Comparison of ENCODE assay signal across 11 cellular contexts in genomic region chr6:34638834-34639736, GRCh38. TPM values are rescaled to one million over a fixed set of nuclear protein-coding genes. Genes with fewer than 3 reads are reported as not detected.
A peak's percentile ranks its signal among the peaks of the same experiment; 100 is the strongest.
DNase-seq lines count a peak whose midpoint lies in the region; ATAC-seq, FAIRE-seq and TF ChIP-seq lines count a peak whose summit lies in the region.
"Had no signal": no experiment of that assay in that cellular context is flagged by ENCODE, and none has a peak within 500 bp of the region (broad histone marks: within the 10 kb centered on the region; RNA-seq: fewer than 3 reads in every experiment).

No MANE protein-coding gene starts in this region.

- no peaks in the 10 kb centered on the region for H3K9me3 Mint-ChIP-seq in activated naive CD8-positive, alpha-beta T cell (ENCODE audit: low read depth)
- H3K9me3 Mint-ChIP-seq in activated naive CD8-positive, alpha-beta T cell treated with anti-CD3 and anti-CD28 coated beads for 36 hours = no peaks in the 10 kb centered on the region
- H3K9me3 Mint-ChIP-seq in stimulated activated naive CD8-positive, alpha-beta T cell treated with anti-CD3 and anti-CD28 coated beads, Interleukin-15, Interleukin-2, amounts not matched to agents 100 ng/mL and 50 ng/mL, for 24 hours = no peaks in the 10 kb centered on the region
- no peaks in the 10 kb centered on the region for H3K9me3 Mint-ChIP-seq in osteocyte (ENCODE audit: unreplicated experiment)
- H3K9me3 Mint-ChIP-seq: dendritic cell treated with granulocyte-macrophage colony-stimulating factor and Interleukin-4, amounts not matched to agents 40 ng/mL and 50 ng/mL, for 4 days had no signal

- peaks cover 3% of the 10 kb centered on the region for H3K36me3 Mint-ChIP-seq in activated naive CD8-positive, alpha-beta T cell
- peaks cover 13% of the 10 kb centered on the region for H3K36me3 Mint-ChIP-seq in activated naive CD8-positive, alpha-beta T cell treated with anti-CD3 and anti-CD28 coated beads for 36 hours
- no peaks in the 10 kb centered on the region for H3K36me3 Mint-ChIP-seq in T-helper 17 cell (ENCODE audit: low read depth)
- H3K36me3 Mint-ChIP-seq in stimulated activated naive CD8-positive, alpha-beta T cell treated with anti-CD3 and anti-CD28 coated beads, Interleukin-15, Interleukin-2, amounts not matched to agents 100 ng/mL and 50 ng/mL, for 24 hours (ENCODE audit: low read depth) = peaks cover 27% of the 10 kb centered on the region
- H3K36me3 Mint-ChIP-seq in osteocyte (ENCODE audit: unreplicated experiment) = peaks cover 17% of the 10 kb centered on the region

- peak overlapping the region; percentile 51 for H3K27ac Mint-ChIP-seq in activated naive CD8-positive, alpha-beta T cell
- no peak overlapping the region for H3K27ac Mint-ChIP-seq in activated naive CD8-positive, alpha-beta T cell treated with anti-CD3 and anti-CD28 coated beads for 36 hours
- H3K27ac Mint-ChIP-seq in T-helper 17 cell (peak overlapping the region; percentile 84), osteocyte (ENCODE audit: unreplicated experiment) (no peak overlapping the region)
- H3K27ac Mint-ChIP-seq in stimulated activated naive CD8-positive, alpha-beta T cell treated with anti-CD3 and anti-CD28 coated beads, Interleukin-15, Interleukin-2, amounts not matched to agents 100 ng/mL and 50 ng/mL, for 24 hours = peak overlapping the region; percentile 76
- H3K27ac Mint-ChIP-seq: dendritic cell treated with granulocyte-macrophage colony-stimulating factor and Interleukin-4, amounts not matched to agents 40 ng/mL and 50 ng/mL, for 4 days had no signal

- H3K27me3 Mint-ChIP-seq in activated naive CD8-positive, alpha-beta T cell = no peaks in the 10 kb centered on the region
- H3K27me3 Mint-ChIP-seq in activated naive CD8-positive, alpha-beta T cell treated with anti-CD3 and anti-CD28 coated beads for 36 hours = no peaks in the 10 kb centered on the region
- H3K27me3 Mint-ChIP-seq in T-helper 17 cell = no peaks in the 10 kb centered on the region
- no peaks in the 10 kb centered on the region for H3K27me3 Mint-ChIP-seq in stimulated activated naive CD8-positive, alpha-beta T cell treated with anti-CD3 and anti-CD28 coated beads, Interleukin-15, Interleukin-2, amounts not matched to agents 100 ng/mL and 50 ng/mL, for 24 hours
- no peaks in the 10 kb centered on the region for H3K27me3 Mint-ChIP-seq in osteocyte (ENCODE audit: unreplicated experiment)
- H3K27me3 Mint-ChIP-seq: dendritic cell treated with granulocyte-macrophage colony-stimulating factor and Interleukin-4, amounts not matched to agents 40 ng/mL and 50 ng/mL, for 4 days had no signal

- peak; percentile 58 for ATAC-seq in HG02798 (IDR thresholded peaks at IDR 0.05; ENCODE audit: poor library complexity, unreplicated experiment)
- ATAC-seq in T-helper 17 cell = no peak

- TF ChIP-seq CTCF in osteocyte (IDR thresholded peaks at IDR 0.05) (no peak), D721Med (IDR thresholded peaks at IDR 0.05; ENCODE audit: insufficient read depth, missing control alignments) (no peak)

- no peak for DNase-seq in activated naive CD8-positive, alpha-beta T cell treated with anti-CD3 and anti-CD28 coated beads for 36 hours
- DNase-seq in T-helper 17 cell (no peak), glomerular visceral epithelial cell (ENCODE audit: extremely low spot score) (no peak), osteocyte (ENCODE audit: extremely low spot score, unreplicated experiment) (no peak), D721Med (ENCODE audit: insufficient read length, low spot score) (no peak)
- DNase-seq: NCI-H510A; stimulated activated CD4-positive, alpha-beta T cell treated with anti-CD3 and anti-CD28 coated beads, Interleukin-2, amount 100 ng/mL, for 24 hours had no signal

- no peak for FAIRE-seq in D721Med (lab: Jason Lieb, UNC)

- H3K4me3 Mint-ChIP-seq in activated naive CD8-positive, alpha-beta T cell = no peak overlapping the region
- no peak overlapping the region for H3K4me3 Mint-ChIP-seq in activated naive CD8-positive, alpha-beta T cell treated with anti-CD3 and anti-CD28 coated beads for 36 hours
- H3K4me3 Mint-ChIP-seq in T-helper 17 cell (no peak overlapping the region), osteocyte (ENCODE audit: unreplicated experiment) (no peak overlapping the region)
- no peak overlapping the region for H3K4me3 Mint-ChIP-seq in stimulated activated naive CD8-positive, alpha-beta T cell treated with anti-CD3 and anti-CD28 coated beads, Interleukin-15, Interleukin-2, amounts not matched to agents 100 ng/mL and 50 ng/mL, for 24 hours
- H3K4me3 Mint-ChIP-seq: dendritic cell treated with granulocyte-macrophage colony-stimulating factor and Interleukin-4, amounts not matched to agents 40 ng/mL and 50 ng/mL, for 4 days had no signal

- peaks cover 14% of the 10 kb centered on the region for H3K4me1 Mint-ChIP-seq in activated naive CD8-positive, alpha-beta T cell (ENCODE audit: low read depth)
- H3K4me1 Mint-ChIP-seq in activated naive CD8-positive, alpha-beta T cell treated with anti-CD3 and anti-CD28 coated beads for 36 hours = peaks cover 9% of the 10 kb centered on the region
- H3K4me1 Mint-ChIP-seq in T-helper 17 cell (peaks cover 18% of the 10 kb centered on the region), osteocyte (ENCODE audit: unreplicated experiment) (no peaks in the 10 kb centered on the region)
- peaks cover 29% of the 10 kb centered on the region for H3K4me1 Mint-ChIP-seq in stimulated activated naive CD8-positive, alpha-beta T cell treated with anti-CD3 and anti-CD28 coated beads, Interleukin-15, Interleukin-2, amounts not matched to agents 100 ng/mL and 50 ng/mL, for 24 hours (ENCODE audit: low read depth)

- H3K9me3 ChIP-seq in T-helper 17 cell (ENCODE audit: control insufficient read depth, low read length, poor library complexity, severe bottlenecking) = no peaks in the 10 kb centered on the region

RNA-seq across cellular contexts. Expression of gene ILRUN, which starts 57.5 kb away (rescaled TPM):
- 10 to 100 TPM; 45.7 to 46.1 TPM for total RNA-seq in activated naive CD8-positive, alpha-beta T cell treated with anti-CD3 and anti-CD28 coated beads for 36 hours
- total RNA-seq in T-helper 17 cell = 10 to 100 TPM; 55.9 to 64.4 TPM
- total RNA-seq in osteocyte = 47.3 and 50.2 TPM in 2 replicates

Comparison
In these comparisons a context has a peak if more than half of its experiments do, and no peak if none do; other contexts are left out.
1. H3K27ac Mint-ChIP-seq: peak in activated naive CD8-positive, alpha-beta T cell (single experiment), T-helper 17 cell (single experiment) and stimulated activated naive CD8-positive, alpha-beta T cell treated with anti-CD3 and anti-CD28 coated beads, Interleukin-15, Interleukin-2, amounts not matched to agents 100 ng/mL and 50 ng/mL, for 24 hours (single experiment); none in activated naive CD8-positive, alpha-beta T cell treated with anti-CD3 and anti-CD28 coated beads for 36 hours (single experiment) and osteocyte (single experiment).